In genomic region chr10:94403823-94404228, GRCh38 we compare ENCODE assay signal across 8 cellular contexts. TPM values are rescaled to one million over a fixed set of nuclear protein-coding genes. Genes with fewer than 3 reads are reported as not detected.
A peak's percentile ranks its signal among the peaks of the same experiment; 100 is the strongest.
DNase-seq lines count a peak whose midpoint lies in the region; ATAC-seq and TF ChIP-seq lines count a peak whose summit lies in the region.

No MANE protein-coding gene starts in this region.

- H2BK12ac ChIP-seq in mesenchymal stem cell (ENCODE audit: low read length in 2 of 2): no peak overlapping the region

- H4K20me1 ChIP-seq in MM.1S (ENCODE audit: insufficient read depth, low read length): no peaks in the 10 kb centered on the region

- WGBS in mesenchymal stem cell: under 1% methylated on average over 6 of the region's 7 CpGs

- H2BK120ac ChIP-seq in mesenchymal stem cell (ENCODE audit: low read depth, low read length): no peak overlapping the region

- no peaks in the 10 kb centered on the region for H3K79me1 ChIP-seq in mesenchymal stem cell (replicated peaks; ENCODE audit: low read length, poor library complexity, severe bottlenecking)

- H2AFZ ChIP-seq in MM.1S (ENCODE audit: low read length) (0 out of 2 replicates have a peak overlapping the region, but pooled peaks have one; percentile 12), mesenchymal stem cell (ENCODE audit: low read depth, low read length) (no peak overlapping the region)

- H2BK5ac ChIP-seq in mesenchymal stem cell (ENCODE audit: low read depth, low read length, poor library complexity, severe bottlenecking): no peak overlapping the region

- H3K36me3 ChIP-seq in cardiac muscle cell: no peaks in the 10 kb centered on the region
- H3K36me3 ChIP-seq in MM.1S (replicated peaks; ENCODE audit: insufficient read depth, low read length): no peaks in the 10 kb centered on the region
- H3K36me3 ChIP-seq in mesenchymal stem cell (ENCODE audit: control insufficient read depth in 1 of 2, insufficient read depth in 2 of 2, low read depth in 1 of 2, low read length in 2 of 2): no peaks in the 10 kb centered on the region
- H3K36me3 ChIP-seq in uterus: no peaks in the 10 kb centered on the region

- H4K91ac ChIP-seq in mesenchymal stem cell (ENCODE audit: low read length): no peak overlapping the region

- H2AK5ac ChIP-seq in mesenchymal stem cell (ENCODE audit: low read length, severe bottlenecking): no peak overlapping the region

- peak overlapping the region; percentile 85 for H3K4me3 ChIP-seq in cardiac muscle cell
- H3K4me3 ChIP-seq in MM.1S (ENCODE audit: low read length): peak overlapping the region; percentile 70
- peak overlapping the region; percentile 94 to 95 for H3K4me3 ChIP-seq in mesenchymal stem cell (ENCODE audit: insufficient read depth in 1 of 2, low read depth in 1 of 2, low read length in 2 of 2)
- peak overlapping the region; percentile 59 to 92 for H3K4me3 ChIP-seq in uterus

- peak overlapping the region in 1 of 2 experiments; percentile 44 for H3K18ac ChIP-seq in mesenchymal stem cell (ENCODE audit: low read depth in 1 of 2, low read length in 2 of 2)

- no peak for TF ChIP-seq CTCF in cardiac muscle cell (IDR thresholded peaks at IDR 0.05; ENCODE audit: low read depth, low read length)
- no peak for TF ChIP-seq CTCF in MM.1S (IDR thresholded peaks at IDR 0.05; ENCODE audit: low read length)
- no peak for TF ChIP-seq CTCF in uterus (IDR thresholded peaks at IDR 0.05)

- H3K9me3 ChIP-seq in cardiac muscle cell (ENCODE audit: low read depth) (no peaks in the 10 kb centered on the region), MM.1S (replicated peaks; ENCODE audit: insufficient read depth, low read length) (no peaks in the 10 kb centered on the region), mesenchymal stem cell (ENCODE audit: control insufficient read depth, low read length) (no peaks in the 10 kb centered on the region), uterus (no peaks in the 10 kb centered on the region)

- H3K4me2 ChIP-seq in MM.1S (ENCODE audit: low read depth, low read length): peak overlapping the region; percentile 82
- H3K4me2 ChIP-seq in mesenchymal stem cell (ENCODE audit: low read length, poor library complexity, severe bottlenecking): peak overlapping the region; percentile 86

- TF ChIP-seq POLR2A in uterus (IDR thresholded peaks at IDR 0.05): no peak

- H3K27ac ChIP-seq in cardiac muscle cell (peak overlapping the region; percentile 80), MM.1S (ENCODE audit: low read length) (peak overlapping the region; percentile 79; the same call in 1 of the 2 replicates), caudate nucleus (ENCODE audit: low read depth, low read length) (peak overlapping the region; percentile 87), mesenchymal stem cell (ENCODE audit: low read length, poor library complexity, severe bottlenecking) (peak overlapping the region; percentile 50), uterus (peak overlapping the region in 1 of 2 donors; percentile 84)

- no peak for ATAC-seq in Right ventricle myocardium superior (ENCODE audit: poor library complexity)
- no peak for ATAC-seq in HG03097 (IDR thresholded peaks at IDR 0.05; ENCODE audit: low FRiP score, unreplicated experiment)
- no peak for ATAC-seq in HG03460 (IDR thresholded peaks at IDR 0.05; ENCODE audit: unreplicated experiment)

- DNase-seq in cardiac muscle cell (ENCODE audit: low read depth in 1 of 2, low spot score in 1 of 2) (no peak), Right ventricle myocardium superior (no peak), MM.1S (no peak), caudate nucleus (lab: John Stamatoyannopoulos, UW) (peak in 2 of 61 donors; percentile 15 to 23), mesenchymal stem cell (no peak), uterus (no peak)

- H3K9ac ChIP-seq in MM.1S (ENCODE audit: low read length) (peak overlapping the region; percentile 82; the same call in 1 of the 2 replicates), mesenchymal stem cell (ENCODE audit: low read length) (peak overlapping the region; percentile 87)

- H3K14ac ChIP-seq in mesenchymal stem cell (ENCODE audit: low read length in 2 of 2): no peak overlapping the region

- H3K79me2 ChIP-seq in MM.1S (ENCODE audit: low read length): peaks cover 58% of the 10 kb centered on the region

- no peaks in the 10 kb centered on the region for H3K9me2 ChIP-seq in MM.1S (replicated peaks; ENCODE audit: insufficient read depth, low read length)

- peak overlapping the region in 1 of 2 experiments; percentile 51 for H3K4ac ChIP-seq in mesenchymal stem cell (ENCODE audit: low read depth in 1 of 2, low read length in 2 of 2)

- intact Hi-C loops in Right ventricle myocardium superior (cut with DNase I) (loop anchor here (5.0 kb wide), 1 partner anchor 42 kb away; the partner anchor contains the start of gene NOC3L), uterus (cut with DNase I; ENCODE audit: low total_unique reads) (no loop called here)

- peaks cover 6% of the 10 kb centered on the region for H3K4me1 ChIP-seq in cardiac muscle cell (ENCODE audit: low read depth)
- H3K4me1 ChIP-seq in MM.1S (ENCODE audit: low read length): peaks cover 12% of the 10 kb centered on the region
- no peaks in the 10 kb centered on the region for H3K4me1 ChIP-seq in mesenchymal stem cell (ENCODE audit: control insufficient read depth, insufficient read depth, low read depth, low read length)
- peaks cover 0 to 3% of the 10 kb centered on the region in 2 donors for H3K4me1 ChIP-seq in uterus

- H3K27me3 ChIP-seq in cardiac muscle cell: no peaks in the 10 kb centered on the region
- no peaks in the 10 kb centered on the region for H3K27me3 ChIP-seq in MM.1S (replicated peaks; ENCODE audit: insufficient read depth, low read length)
- H3K27me3 ChIP-seq in mesenchymal stem cell (ENCODE audit: control insufficient read depth in 1 of 2, insufficient read depth in 1 of 2, low read length in 2 of 2): no peaks in the 10 kb centered on the region
- no peaks in the 10 kb centered on the region for H3K27me3 ChIP-seq in uterus

- H3K23ac ChIP-seq in mesenchymal stem cell (ENCODE audit: low read length in 2 of 2): no peak overlapping the region

- H4K8ac ChIP-seq in mesenchymal stem cell (ENCODE audit: low read length): no peak overlapping the region

- no peak overlapping the region for H2BK15ac ChIP-seq in mesenchymal stem cell (ENCODE audit: low read depth, poor library complexity, severe bottlenecking)

- H3F3A ChIP-seq in MM.1S (ENCODE audit: insufficient read depth, low read length): peaks cover 11% of the 10 kb centered on the region

RNA-seq across cellular contexts. Expression of gene TBC1D12, which starts 1.5 kb away (rescaled TPM):
- total RNA-seq in cardiac muscle cell (7.7 and 8.5 TPM in 2 replicates), Right ventricle myocardium superior (4.4 TPM), uterus (10 to 100 TPM in 2 of 4 donors, 1 to 10 TPM in 2; 7.2 to 37.5 (median 13.6) TPM)
- polyA plus RNA-seq in cardiac muscle cell: 3.3 and 5.3 TPM in 2 replicates
- 5.7 TPM for polyA plus RNA-seq in mesenchymal stem cell (2013, experiment 1 of 2)
- 6.5 TPM for polyA plus RNA-seq in mesenchymal stem cell (2013, experiment 2 of 2)

RNA-seq across cellular contexts. Expression of gene NOC3L, which starts 41.1 kb away (rescaled TPM):
- total RNA-seq in cardiac muscle cell: 7.1 and 10.4 TPM in 2 replicates
- polyA plus RNA-seq in cardiac muscle cell: 9.0 and 11.9 TPM in 2 replicates
- 9.3 TPM for total RNA-seq in Right ventricle myocardium superior
- 9.3 TPM for polyA plus RNA-seq in mesenchymal stem cell (2013, experiment 1 of 2)
- 9.1 TPM for polyA plus RNA-seq in mesenchymal stem cell (2013, experiment 2 of 2)
- total RNA-seq in uterus: 10 to 100 TPM in 2 of 4 donors, 1 to 10 TPM in 2; 6.2 to 48.7 (median 16.7) TPM
